ENCODE assay signal across 28 cellular contexts in the genomic region with DNA sequence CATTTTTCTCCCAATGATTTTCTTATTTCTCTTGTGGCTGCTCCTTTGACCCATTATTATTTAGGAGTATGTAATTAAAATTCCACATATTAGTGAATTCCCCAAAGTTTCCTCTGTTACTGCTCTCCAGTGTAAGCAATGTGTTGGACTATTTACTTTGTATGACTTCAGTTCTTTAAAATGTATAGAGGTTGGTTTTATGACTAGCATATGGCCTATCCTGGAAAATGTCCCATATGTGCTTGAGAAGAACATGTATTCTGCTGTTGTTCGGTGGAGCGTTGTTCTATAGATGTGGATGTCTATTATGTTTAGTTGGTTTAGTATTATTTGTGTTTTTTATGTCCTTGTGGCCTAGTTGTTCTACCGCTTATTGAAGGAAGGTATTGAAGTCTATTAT. TPM values are rescaled to one million over a fixed set of nuclear protein-coding genes. Genes with fewer than 3 reads are reported as not detected.
DNase-seq lines count a peak whose midpoint lies in the region; ATAC-seq and TF ChIP-seq lines count a peak whose summit lies in the region.
"Had no signal": no experiment of that assay in that cellular context is flagged by ENCODE, and none has a peak within 500 bp of the region (broad histone marks: within the 10 kb centered on the region; RNA-seq: fewer than 3 reads in every experiment).

No MANE protein-coding gene starts in this region.

- no peaks in the 10 kb centered on the region for H3K4me1 ChIP-seq in smooth muscle cell (ENCODE audit: low read depth)
- H3K4me1 ChIP-seq: colonic mucosa had no signal

- peak overlapping the region; percentile 41 for H3K27ac ChIP-seq in smooth muscle cell (ENCODE audit: low read depth)
- H3K27ac ChIP-seq: colonic mucosa, Peyer's patch, VCaP had no signal

- H3K9me3 ChIP-seq in smooth muscle cell (replicated peaks; ENCODE audit: low read depth): no peaks in the 10 kb centered on the region
- H3K9me3 ChIP-seq: colonic mucosa, Peyer's patch had no signal

- H3K36me3 ChIP-seq in smooth muscle cell (ENCODE audit: low read depth): no peaks in the 10 kb centered on the region
- H3K36me3 ChIP-seq: colonic mucosa, Peyer's patch had no signal

- no peak for ATAC-seq in HG03280 (IDR thresholded peaks at IDR 0.05; ENCODE audit: unreplicated experiment)
- no peak for ATAC-seq in GM21447 (IDR thresholded peaks at IDR 0.05; ENCODE audit: unreplicated experiment)
- ATAC-seq: activated CD8-positive, alpha-beta T cell treated with anti-CD3 and anti-CD28 coated beads, Interleukin-2, amount 10 ng/mL, durations not matched to agents 7 days and 5 days; left ventricle myocardium superior; naive thymus-derived CD4-positive, alpha-beta T cell had no signal

- WGBS in smooth muscle cell (ENCODE audit: low lambda C conversion rate): 98% methylated on average over 3 of the region's 3 CpGs

- H3K4me2 ChIP-seq in smooth muscle cell: no peak overlapping the region

- no peak overlapping the region for H2AFZ ChIP-seq in smooth muscle cell (ENCODE audit: low read depth)

- no peaks in the 10 kb centered on the region for H3K27me3 ChIP-seq in smooth muscle cell (ENCODE audit: low read depth)
- H3K27me3 ChIP-seq: colonic mucosa, Peyer's patch had no signal

- H3K9ac ChIP-seq in smooth muscle cell (ENCODE audit: low read depth): no peak overlapping the region

- DNase-seq in NCI-H2171 treated with DMSO at 0.1 percent for 48 hours (lab: John Stamatoyannopoulos, UW): peak; percentile 48
- DNase-seq in NCI-H2171 (lab: John Stamatoyannopoulos, UW): no peak
- DNase-seq in NCI-H1694 treated with DMSO at 0.1 percent for 48 hours (lab: John Stamatoyannopoulos, UW): peak; percentile 67
- DNase-seq in fibroblast of mammary gland (ENCODE audit: low read depth): peak; percentile 31
- no peak for DNase-seq in smooth muscle cell (lab: John Stamatoyannopoulos, UW; ENCODE audit: unreplicated experiment)
- no peak for DNase-seq in activated gamma-delta T cell (lab: John Stamatoyannopoulos, UW)
- DNase-seq: 8988T; activated CD4-positive, alpha-beta T cell treated with anti-CD3 and anti-CD28 coated beads for 4 hours; activated CD8-positive, alpha-beta T cell treated with anti-CD3 and anti-CD28 coated beads, Interleukin-2, amount 10 ng/mL, durations not matched to agents 7 days and 5 days; colonic mucosa; DMS79 treated with DMSO at 0.1 percent for 48 hours; effector CD4-positive, alpha-beta T cell; GOT3; HFFc6; islet precursor cell; KBM-7; left ventricle myocardium superior; naive thymus-derived CD4-positive, alpha-beta T cell; NCI-H2081; NCI-H226; nucleus accumbens; Peyer's patch; SIG-M5; substantia nigra; SW 1271 had no signal

- H3K4me3 ChIP-seq in fibroblast of mammary gland (ENCODE audit: control insufficient read depth, low read depth, low read length) (no peak overlapping the region), smooth muscle cell (no peak overlapping the region)
- H3K4me3 ChIP-seq: colonic mucosa, Peyer's patch had no signal

- H4K20me1 ChIP-seq in smooth muscle cell (ENCODE audit: low read depth): no peaks in the 10 kb centered on the region

- no peaks in the 10 kb centered on the region for H3K79me2 ChIP-seq in smooth muscle cell (ENCODE audit: low read depth)

- no peaks in the 10 kb centered on the region for H3F3A ChIP-seq in smooth muscle cell (ENCODE audit: low read depth)

- no peak for TF ChIP-seq CTCF in fibroblast of mammary gland (conservative IDR thresholded peaks at IDR 0.05; ENCODE audit: control insufficient read depth, insufficient read depth, low read depth, low read length)
- no peak for TF ChIP-seq CTCF in smooth muscle cell (IDR thresholded peaks at IDR 0.05; ENCODE audit: borderline replicate concordance, insufficient read depth, poor library complexity, severe bottlenecking)

RNA-seq across cellular contexts. Expression of gene NT5M, which starts 6.0 kb away (rescaled TPM):
- total RNA-seq in smooth muscle cell: 2.5 and 4.5 TPM in 2 replicates
- polyA plus RNA-seq in smooth muscle cell: 6.1 and 7.5 TPM in 2 replicates

RNA-seq across cellular contexts. Expression of gene COPS3, which starts 16.2 kb away (rescaled TPM):
- total RNA-seq in smooth muscle cell: 77.0 and 107 TPM in 2 replicates
- polyA plus RNA-seq in smooth muscle cell: 68.3 and 76.4 TPM in 2 replicates

Comparison
In these comparisons a context has a peak if more than half of its experiments do, and no peak if none do; other contexts are left out.
1. DNase-seq: peak in NCI-H2171 treated with DMSO at 0.1 percent for 48 hours (single experiment), NCI-H1694 treated with DMSO at 0.1 percent for 48 hours (single experiment) and fibroblast of mammary gland (single experiment); none in NCI-H2171 (single experiment), smooth muscle cell (single experiment) and activated gamma-delta T cell (single experiment).